Comparison of ENCODE assay signal across 9 cellular contexts in the genomic region with DNA sequence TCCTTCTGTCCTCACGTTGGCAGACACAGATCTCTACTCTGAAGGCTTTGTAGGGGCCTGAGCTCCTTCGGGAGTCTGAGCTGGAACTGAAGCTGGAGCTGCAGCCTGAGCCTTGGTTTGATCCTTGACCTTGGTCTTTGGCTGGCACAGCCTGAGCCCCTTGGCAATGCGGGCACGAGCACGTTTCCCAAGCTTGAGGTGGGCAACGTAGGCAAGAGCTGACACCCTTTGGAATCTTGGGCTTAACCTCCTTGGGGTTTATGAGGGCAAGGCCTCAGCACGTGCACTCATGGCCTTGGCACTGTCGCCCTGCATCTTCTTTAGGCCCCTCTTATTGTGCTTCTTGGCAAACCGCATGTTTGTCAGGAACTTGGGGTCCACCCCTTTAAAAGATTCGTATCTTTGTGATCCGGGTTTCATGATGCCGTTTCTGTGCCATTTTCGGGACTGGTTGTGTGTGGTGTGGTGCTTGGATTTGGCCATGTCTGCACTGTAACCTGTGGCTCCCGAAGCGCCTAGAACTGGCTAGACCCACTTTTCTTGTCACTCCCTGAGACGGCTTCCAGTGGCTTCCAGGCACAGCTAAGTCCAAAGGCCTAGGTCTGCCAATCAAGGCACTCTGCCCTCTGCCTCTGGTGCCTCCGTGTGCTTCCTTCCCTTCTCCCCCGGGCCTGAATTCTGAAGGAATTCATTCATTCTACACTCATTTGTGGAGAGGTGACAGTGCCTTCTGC. TPM values are rescaled to one million over a fixed set of nuclear protein-coding genes. Genes with fewer than 3 reads are reported as not detected.
DNase-seq lines count a peak whose midpoint lies in the region; ATAC-seq and TF ChIP-seq lines count a peak whose summit lies in the region.
"Had no signal": no experiment of that assay in that cellular context is flagged by ENCODE, and none has a peak within 500 bp of the region (broad histone marks: within the 10 kb centered on the region; RNA-seq: fewer than 3 reads in every experiment).

No MANE protein-coding gene starts in this region.

- BruUV-seq in Panc1 (replicated peaks; lab: Mats Ljungman, UMichigan): TSS peak; percentile 72

- in situ Hi-C loops in Panc1 (cut with HindIII; ENCODE audit: low pct_unique_long_range_greater_than_20kb, low sequenced_read_pairs): no loop called here

- ATAC-seq in Panc1: no peak
- ATAC-seq in psoas muscle: no peak
- ATAC-seq in left lobe of liver: no peak

- H3K4me1 ChIP-seq in Panc1 (ENCODE audit: control insufficient read depth, insufficient read depth, low read length): peaks cover 9% of the 10 kb centered on the region
- peaks cover 4% of the 10 kb centered on the region for H3K4me1 ChIP-seq in psoas muscle

- intact Hi-C loops in Panc1 (cut with micrococcal nuclease; ENCODE audit: unreplicated experiment) (no loop called here), psoas muscle (cut with DNase I) (no loop called here)

- DNase-seq in GM06990 (ENCODE audit: extremely low read depth, insufficient read length): no peak
- no peak for DNase-seq in Panc1 (ENCODE audit: low read depth, low spot score)
- no peak for DNase-seq in epithelial cell of prostate (ENCODE audit: low read depth, low spot score)
- no peak for DNase-seq in psoas muscle
- no peak for DNase-seq in hippocampal formation (lab: John Stamatoyannopoulos, UW)
- no peak for DNase-seq in NCI-H2107 (lab: John Stamatoyannopoulos, UW)
- DNase-seq in activated gamma-delta T cell (lab: John Stamatoyannopoulos, UW): no peak
- DNase-seq in left lobe of liver (ENCODE audit: low spot score): no peak
- DNase-seq: occipital lobe had no signal

- H3K9me3 ChIP-seq in Panc1 (ENCODE audit: control insufficient read depth, insufficient read depth, low read depth, low read length): no peaks in the 10 kb centered on the region
- no peaks in the 10 kb centered on the region for H3K9me3 ChIP-seq in psoas muscle

- CTCF ChIA-PET in Panc1 (lab: Charles Lee): no interaction called here

- POLR2A ChIA-PET in Panc1 (lab: Charles Lee): no interaction called here

- peak overlapping the region; percentile 58; the same call in 1 of the 2 replicates for H3K4me3 ChIP-seq in GM06990 (replicated peaks; ENCODE audit: low read depth, low read length)
- peak overlapping the region in 1 of 2 experiments; percentile 59; a peak in 2 of 4 replicates for H3K4me3 ChIP-seq in Panc1 (ENCODE audit: low read depth in 2 of 2, low read length in 2 of 2)
- H3K4me3 ChIP-seq in psoas muscle: peak overlapping the region; percentile 67

- no peaks in the 10 kb centered on the region for H3K36me3 ChIP-seq in GM06990 (ENCODE audit: control insufficient read depth, insufficient read depth, low read length)
- no peaks in the 10 kb centered on the region for H3K36me3 ChIP-seq in Panc1 (ENCODE audit: control insufficient read depth, insufficient read depth, low read length)
- H3K36me3 ChIP-seq in psoas muscle (ENCODE audit: insufficient read depth in 1 of 2, low read depth in 1 of 2): peaks cover 0 to 2% of the 10 kb centered on the region in 2 donors

- H3K27ac ChIP-seq in Panc1 (ENCODE audit: low read length) (peak overlapping the region; percentile 89), epithelial cell of prostate (peak overlapping the region; percentile 80), psoas muscle (no peak overlapping the region)

- no peak for TF ChIP-seq CTCF in GM06990 (IDR thresholded peaks at IDR 0.05; ENCODE audit: insufficient read depth, low read length, poor library complexity, severe bottlenecking)
- no peak for TF ChIP-seq CTCF in Panc1 (IDR thresholded peaks at IDR 0.05)
- no peak for TF ChIP-seq CTCF in psoas muscle (IDR thresholded peaks at IDR 0.05)

- WGBS in psoas muscle, 3 donors: 91 to 97% (median 95%) methylated on average over 18 of the region's 18 CpGs

- H3K27me3 ChIP-seq in GM06990 (replicated peaks; ENCODE audit: control insufficient read depth, insufficient read depth, low read length) (no peaks in the 10 kb centered on the region), Panc1 (ENCODE audit: control insufficient read depth, insufficient read depth, low read length) (no peaks in the 10 kb centered on the region), psoas muscle (ENCODE audit: insufficient read depth in 3 of 3, low read length in 2 of 3) (peaks cover 0 to 17% (median 0%) of the 10 kb centered on the region in 3 donors)

RNA-seq across cellular contexts. Expression of a gene that starts 1.4 kb away (rescaled TPM):
- total RNA-seq in Panc1 (2021; ENCODE audit: unreplicated experiment): 15.3 TPM
- 9.8 TPM for polyA plus RNA-seq in Panc1 (2012; ENCODE audit: insufficient read length)
- total RNA-seq in psoas muscle: 1 to 10 TPM; 1.7 to 2.9 (median 2.2) TPM
- 1 to 10 TPM in 2 of 3 donors, under 1 TPM in 1; 0.42 to 3.4 (median 1.3) TPM for polyA plus RNA-seq in psoas muscle
- total RNA-seq in left lobe of liver: 3.2 TPM
